1 cellular context compared by ENCODE assay signal in the genomic region with DNA sequence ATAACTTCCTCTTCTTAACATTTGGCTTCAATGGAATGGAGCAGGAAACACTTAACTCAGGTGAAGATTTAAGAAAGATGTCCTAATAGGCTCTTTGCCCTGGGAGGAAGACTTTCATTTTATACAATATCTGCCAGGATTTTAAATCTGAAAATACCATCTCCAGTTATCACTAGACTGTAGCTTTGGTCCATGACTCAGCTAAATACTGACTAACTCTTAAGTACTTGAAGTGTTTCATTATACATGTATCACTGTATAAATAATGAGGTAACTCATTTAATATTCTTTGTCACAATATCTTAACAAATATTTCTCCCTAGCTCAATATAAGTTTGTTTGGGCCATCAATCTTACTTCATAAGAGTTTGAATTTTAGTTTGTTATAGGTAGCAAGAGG.
TF ChIP-seq lines count a peak whose summit lies in the region.

No MANE protein-coding gene starts in this region.

TF ChIP-seq in endothelial cell of umbilical vein, 7 proteins besides CTCF, POLR2A, EP300 and RAD21:
- TF ChIP-seq EZH2 (IDR thresholded peaks at IDR 0.05; ENCODE audit: borderline replicate concordance, low read depth, low read length, severe bottlenecking) (no peak), POLR2AphosphoS5 (IDR thresholded peaks at IDR 0.05; ENCODE audit: insufficient read depth, low read depth, low read length) (no peak), JUN (IDR thresholded peaks at IDR 0.05; ENCODE audit: borderline replicate concordance, insufficient read depth, insufficient read length, low read depth) (peak; percentile 33), FOS (IDR thresholded peaks at IDR 0.05; ENCODE audit: borderline replicate concordance, insufficient read depth, low read length) (peak; percentile 58), GATA2 (IDR thresholded peaks at IDR 0.05; ENCODE audit: insufficient read depth, insufficient read length, low read depth, low read length) (peak; percentile 21), MYC (IDR thresholded peaks at IDR 0.05; ENCODE audit: low read depth, low read length) (no peak)
- TF ChIP-seq, protein P1, sequence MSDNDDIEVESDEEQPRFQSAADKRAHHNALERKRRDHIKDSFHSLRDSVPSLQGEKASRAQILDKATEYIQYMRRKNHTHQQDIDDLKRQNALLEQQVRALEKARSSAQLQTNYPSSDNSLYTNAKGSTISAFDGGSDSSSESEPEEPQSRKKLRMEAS (IDR thresholded peaks at IDR 0.05; ENCODE audit: insufficient read depth, insufficient read length): no peak
TF ChIP-seq in endothelial cell of umbilical vein: peak in this region for 3.
